Comparison of ENCODE assay signal across 8 cellular contexts in genomic region chr17:17042851-17043667, GRCh38. TPM values are rescaled to one million over a fixed set of nuclear protein-coding genes. Genes with fewer than 3 reads are reported as not detected.
DNase-seq lines count a peak whose midpoint lies in the region; ATAC-seq and TF ChIP-seq lines count a peak whose summit lies in the region.

No MANE protein-coding gene starts in this region.

- H3K27me3 ChIP-seq in PC-9 (ENCODE audit: insufficient read depth, low read depth) (no peaks in the 10 kb centered on the region), liver (ENCODE audit: control insufficient read depth in 4 of 4, insufficient read depth in 4 of 4, low read length in 3 of 4) (no peaks in the 10 kb centered on the region)

- TF ChIP-seq RAD21 in liver (IDR thresholded peaks at IDR 0.05) = peak in 1 of 2 donors; percentile 2

- H3K4me3 ChIP-seq in PC-9 (peak overlapping the region; percentile 92), liver (ENCODE audit: low read depth in 1 of 3, low read length in 3 of 3) (peak overlapping the region; percentile 62 to 81 (median 78))

- H3K9me2 ChIP-seq in PC-9 (ENCODE audit: insufficient read depth) = no peaks in the 10 kb centered on the region

- peaks cover 54% of the 10 kb centered on the region for H3K79me2 ChIP-seq in PC-9 (ENCODE audit: low read depth)

- DNase-seq in DMS 273 (lab: John Stamatoyannopoulos, UW; ENCODE audit: unreplicated experiment) (peak; percentile 32), DMS 273 treated with DMSO at 0.1 percent for 48 hours (lab: John Stamatoyannopoulos, UW) (no peak), PC-9 (peak in 1 of 2 experiments; percentile 41), MCF 10A (ENCODE audit: unreplicated experiment) (peak; percentile 62), AG08396 (ENCODE audit: low spot score) (no peak)

- H3F3A ChIP-seq in PC-9 (ENCODE audit: insufficient read depth, low read depth) = peaks cover 70% of the 10 kb centered on the region

- H3K4me1 Mint-ChIP-seq in MCF 10A (ENCODE audit: insufficient read depth, unreplicated experiment) = peaks cover 39% of the 10 kb centered on the region
- H3K4me1 Mint-ChIP-seq in stimulated activated naive CD8-positive, alpha-beta T cell treated with anti-CD3 and anti-CD28 coated beads, Interleukin-15, Interleukin-2, amounts not matched to agents 100 ng/mL and 50 ng/mL, for 24 hours (ENCODE audit: low read depth) = peaks cover 57% of the 10 kb centered on the region

- no peaks in the 10 kb centered on the region for H3K36me3 Mint-ChIP-seq in MCF 10A (ENCODE audit: insufficient read depth, unreplicated experiment)
- peaks cover 3% of the 10 kb centered on the region for H3K36me3 Mint-ChIP-seq in stimulated activated naive CD8-positive, alpha-beta T cell treated with anti-CD3 and anti-CD28 coated beads, Interleukin-15, Interleukin-2, amounts not matched to agents 100 ng/mL and 50 ng/mL, for 24 hours (ENCODE audit: low read depth)

- H3K27ac Mint-ChIP-seq in MCF 10A (ENCODE audit: low read depth, unreplicated experiment) = peak overlapping the region; percentile 86
- H3K27ac Mint-ChIP-seq in stimulated activated naive CD8-positive, alpha-beta T cell treated with anti-CD3 and anti-CD28 coated beads, Interleukin-15, Interleukin-2, amounts not matched to agents 100 ng/mL and 50 ng/mL, for 24 hours = peak overlapping the region; percentile 83

- H3K27ac ChIP-seq in PC-9 (peak overlapping the region; percentile 92), liver (ENCODE audit: low read depth in 1 of 2, low read length in 2 of 2) (peak overlapping the region; percentile 58 to 91)

- TF ChIP-seq CTCF in PC-9 (conservative IDR thresholded peaks at IDR 0.05) (no peak), MCF 10A (IDR thresholded peaks at IDR 0.05; ENCODE audit: unreplicated experiment) (no peak), liver (IDR thresholded peaks at IDR 0.05; ENCODE audit: low read depth, low read length, missing input control) (no peak)

- H3K4me1 ChIP-seq in PC-9 (replicated peaks; ENCODE audit: insufficient read depth) = peaks cover 59% of the 10 kb centered on the region
- H3K4me1 ChIP-seq in liver (ENCODE audit: control insufficient read depth in 4 of 4, insufficient read depth in 4 of 4, low read length in 3 of 4) = peaks cover 12 to 40% (median 34%) of the 10 kb centered on the region in 4 donors

- WGBS in liver = under 1% methylated on average over 42 of the region's 42 CpGs

- peaks cover 31% of the 10 kb centered on the region for H3K36me3 ChIP-seq in PC-9 (ENCODE audit: low read depth)
- H3K36me3 ChIP-seq in liver (ENCODE audit: control insufficient read depth in 4 of 4, insufficient read depth in 3 of 4, low read depth in 1 of 4, low read length in 3 of 4) = no peaks in the 10 kb centered on the region

- H3K27me3 Mint-ChIP-seq in MCF 10A (ENCODE audit: insufficient read depth, unreplicated experiment) = no peaks in the 10 kb centered on the region
- no peaks in the 10 kb centered on the region for H3K27me3 Mint-ChIP-seq in stimulated activated naive CD8-positive, alpha-beta T cell treated with anti-CD3 and anti-CD28 coated beads, Interleukin-15, Interleukin-2, amounts not matched to agents 100 ng/mL and 50 ng/mL, for 24 hours

- POLR2A ChIA-PET in PC-9 (lab: Charles Lee; ENCODE audit: unreplicated experiment) (interaction anchor here (0.6 to 1.0 kb wide), 2 partner anchors 23 to 1079 kb away, joined by 3 to 4 read pairs; no protein-coding TSS in a partner anchor), MCF 10A (lab: Yijun Ruan, JAX) (interaction anchor here (0.7 to 4.9 kb wide), 12 partner anchors 9 to 663 kb away, joined by 3 to 57 read pairs (median 6); no protein-coding TSS in a partner anchor)

- no peak overlapping the region for H2AFZ ChIP-seq in PC-9

- ATAC-seq in GM21390 (IDR thresholded peaks at IDR 0.05; ENCODE audit: unreplicated experiment) = no peak

- BruUV-seq in PC-9 (replicated peaks; lab: Mats Ljungman, UMichigan) = TSS peak; percentile 55
- BruUV-seq in MCF 10A (replicated peaks; lab: Mats Ljungman, UMichigan) = TSS peak; percentile 30

- peak overlapping the region; percentile 94 for H3K4me3 Mint-ChIP-seq in MCF 10A (ENCODE audit: unreplicated experiment)
- peak overlapping the region; percentile 97 for H3K4me3 Mint-ChIP-seq in stimulated activated naive CD8-positive, alpha-beta T cell treated with anti-CD3 and anti-CD28 coated beads, Interleukin-15, Interleukin-2, amounts not matched to agents 100 ng/mL and 50 ng/mL, for 24 hours

- H3K9me3 ChIP-seq in PC-9 (ENCODE audit: insufficient read depth, low read depth) = no peaks in the 10 kb centered on the region
- no peaks in the 10 kb centered on the region for H3K9me3 ChIP-seq in liver (ENCODE audit: control insufficient read depth in 4 of 4, low read length in 3 of 4)

- H4K20me1 ChIP-seq in PC-9 (ENCODE audit: insufficient read depth) = peaks cover 45% of the 10 kb centered on the region

- peak overlapping the region; percentile 48 to 95 for H3K9ac ChIP-seq in liver (ENCODE audit: low read depth in 1 of 2, low read length in 2 of 2)

- H3K9me3 Mint-ChIP-seq in MCF 10A (ENCODE audit: unreplicated experiment) = no peaks in the 10 kb centered on the region
- no peaks in the 10 kb centered on the region for H3K9me3 Mint-ChIP-seq in stimulated activated naive CD8-positive, alpha-beta T cell treated with anti-CD3 and anti-CD28 coated beads, Interleukin-15, Interleukin-2, amounts not matched to agents 100 ng/mL and 50 ng/mL, for 24 hours

- CTCF ChIA-PET in PC-9 (lab: Charles Lee) (no interaction called here), MCF 10A (lab: Yijun Ruan, JAX) (no interaction called here)

- H3K4me2 ChIP-seq in PC-9 = peak overlapping the region; percentile 99

- intact Hi-C loops in PC-9 (cut with micrococcal nuclease; ENCODE audit: unreplicated experiment) (no loop called here), MCF 10A (cut with micrococcal nuclease) (loop anchor here (2.0 to 5.0 kb wide), 2 partner anchors 28 to 109 kb away; no protein-coding TSS in a partner anchor)

TF ChIP-seq in liver, 16 proteins besides CTCF, POLR2A, EP300 and RAD21:
- no peak for TF ChIP-seq REST (IDR thresholded peaks at IDR 0.05)
- TF ChIP-seq YY1 (IDR thresholded peaks at IDR 0.05) = no peak
- peak; percentile 3 for TF ChIP-seq NR2F2 (IDR thresholded peaks at IDR 0.05)

RNA-seq across cellular contexts. Expression of gene MPRIP, which starts 0.8 kb away (rescaled TPM):
- 411 and 443 TPM in 2 replicates for total RNA-seq in PC-9 (2021)
- total RNA-seq in MCF 10A (2022) = 214 and 230 TPM in 2 replicates
- total RNA-seq in liver = 10 to 100 TPM; 31.5 to 61.9 TPM
- 10 to 100 TPM; 21.2 to 37.9 TPM for polyA plus RNA-seq in liver

Comparison
In these comparisons a context has a peak if more than half of its experiments do, and no peak if none do; other contexts are left out.
1. DNase-seq: peak in DMS 273 (single experiment) and MCF 10A (single experiment); none in DMS 273 treated with DMSO at 0.1 percent for 48 hours (single experiment) and AG08396 (single experiment).